In the genomic region with DNA sequence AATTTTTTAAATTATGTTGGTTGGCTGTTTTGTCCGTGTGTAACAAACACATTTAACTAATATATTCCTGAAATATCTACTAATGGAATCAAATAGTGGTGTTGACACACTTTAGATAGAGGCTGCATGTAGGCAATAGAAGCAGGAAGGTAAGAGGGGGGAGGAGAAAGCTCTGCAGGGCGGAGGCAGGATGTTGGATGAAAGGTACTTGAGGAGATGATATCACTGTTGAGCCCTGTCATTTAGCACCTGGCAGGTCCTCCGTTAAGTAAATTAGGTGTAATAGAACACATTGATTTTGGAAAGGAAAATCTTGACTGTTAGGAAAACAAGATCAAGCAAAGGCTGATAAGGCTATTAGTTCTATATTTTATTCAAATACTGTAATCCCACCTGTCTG, we compare ENCODE assay signal across 21 cellular contexts.
A peak's percentile ranks its signal among the peaks of the same experiment; 100 is the strongest.
DNase-seq lines count a peak whose midpoint lies in the region; ATAC-seq, FAIRE-seq and TF ChIP-seq lines count a peak whose summit lies in the region.
"Had no signal": no experiment of that assay in that cellular context is flagged by ENCODE, and none has a peak within 500 bp of the region (broad histone marks: within the 10 kb centered on the region; RNA-seq: fewer than 3 reads in every experiment).

No MANE protein-coding gene starts in this region.

- no peaks in the 10 kb centered on the region for H3K27me3 ChIP-seq in bronchial epithelial cell (ENCODE audit: control insufficient read depth, insufficient read depth, low read length)
- H3K27me3 ChIP-seq: BLaER1 had no signal

- H3K4me3 ChIP-seq in bronchial epithelial cell (ENCODE audit: low read depth, low read length), result no peak overlapping the region
- H3K4me3 ChIP-seq: BLaER1, GM23248 had no signal

- DNase-seq in DMS153 (lab: John Stamatoyannopoulos, UW) (peak; percentile 75), NCI-H1436 (lab: John Stamatoyannopoulos, UW) (peak; percentile 67), NCI-H510A treated with DMSO at 0.1 percent for 48 hours (lab: John Stamatoyannopoulos, UW) (peak; percentile 49), bronchial epithelial cell (ENCODE audit: low read depth) (peak; percentile 31), Calu3 (no peak)
- no peak for DNase-seq in activated CD8-positive, alpha-beta memory T cell treated with anti-CD3 and anti-CD28 coated beads, Interleukin-2, amount 10 ng/mL, durations not matched to agents 7 days and 5 days
- DNase-seq: CD8-positive, alpha-beta T cell; GDM1; GM23248; HCEC 1CT; Karpas-422; NCI-H1048; NCI-H187; NCI-H524; OCI-M1; Right ventricle myocardium superior; SW 1271; T-helper 2 cell had no signal

- peaks cover 3% of the 10 kb centered on the region for H3K9me3 Mint-ChIP-seq in activated CD8-positive, alpha-beta memory T cell treated with anti-CD3 and anti-CD28 coated beads, Interleukin-2, amount 10 ng/mL, durations not matched to agents 7 days and 5 days (ENCODE audit: low read depth)
- H3K9me3 Mint-ChIP-seq in Calu3 (ENCODE audit: low read depth, unreplicated experiment), result no peaks in the 10 kb centered on the region

- intact Hi-C loops in Calu3 (cut with micrococcal nuclease; ENCODE audit: unreplicated experiment), result no loop called here

- H3K4me3 Mint-ChIP-seq in activated CD8-positive, alpha-beta memory T cell treated with anti-CD3 and anti-CD28 coated beads, Interleukin-2, amount 10 ng/mL, durations not matched to agents 7 days and 5 days, result no peak overlapping the region
- H3K4me3 Mint-ChIP-seq in Calu3 (ENCODE audit: low read depth, unreplicated experiment), result no peak overlapping the region
- H3K4me3 Mint-ChIP-seq: CD8-positive, alpha-beta T cell; IgD-negative memory B cell had no signal

- ATAC-seq in HG02763 (IDR thresholded peaks at IDR 0.05; ENCODE audit: unreplicated experiment), result no peak
- ATAC-seq in activated CD8-positive, alpha-beta memory T cell treated with anti-CD3 and anti-CD28 coated beads, Interleukin-2, amount 10 ng/mL, durations not matched to agents 7 days and 5 days, result no peak
- ATAC-seq: CD8-positive, alpha-beta T cell had no signal

- H3K4me1 Mint-ChIP-seq in activated CD8-positive, alpha-beta memory T cell treated with anti-CD3 and anti-CD28 coated beads, Interleukin-2, amount 10 ng/mL, durations not matched to agents 7 days and 5 days, result no peaks in the 10 kb centered on the region
- no peaks in the 10 kb centered on the region for H3K4me1 Mint-ChIP-seq in Calu3 (ENCODE audit: low read depth, unreplicated experiment)
- H3K4me1 Mint-ChIP-seq: IgD-negative memory B cell had no signal

- no peak overlapping the region for H3K27ac Mint-ChIP-seq in activated CD8-positive, alpha-beta memory T cell treated with anti-CD3 and anti-CD28 coated beads, Interleukin-2, amount 10 ng/mL, durations not matched to agents 7 days and 5 days
- H3K27ac Mint-ChIP-seq in Calu3 (ENCODE audit: unreplicated experiment), result no peak overlapping the region
- H3K27ac Mint-ChIP-seq: CD8-positive, alpha-beta T cell; IgD-negative memory B cell had no signal

- H3K27me3 Mint-ChIP-seq in activated CD8-positive, alpha-beta memory T cell treated with anti-CD3 and anti-CD28 coated beads, Interleukin-2, amount 10 ng/mL, durations not matched to agents 7 days and 5 days, result no peaks in the 10 kb centered on the region
- H3K27me3 Mint-ChIP-seq in Calu3 (ENCODE audit: unreplicated experiment), result peaks cover 13% of the 10 kb centered on the region
- H3K27me3 Mint-ChIP-seq: IgD-negative memory B cell had no signal

- CTCF ChIA-PET in activated CD8-positive, alpha-beta memory T cell treated with anti-CD3 and anti-CD28 coated beads, Interleukin-2, amount 10 ng/mL, durations not matched to agents 7 days and 5 days (lab: Charles Lee), result no interaction called here
- CTCF ChIA-PET in Calu3 (lab: Charles Lee), result no interaction called here

- TF ChIP-seq CTCF in bronchial epithelial cell (IDR thresholded peaks at IDR 0.05; ENCODE audit: insufficient read depth, low read length, severe bottlenecking) (no peak), Calu3 (IDR thresholded peaks at IDR 0.05; ENCODE audit: unreplicated experiment) (no peak)

- BruUV-seq in Calu3 (replicated peaks; lab: Mats Ljungman, UMichigan), result no TSS peak

- no peak for FAIRE-seq in bronchial epithelial cell (lab: Jason Lieb, UNC)

- no peaks in the 10 kb centered on the region for H3K36me3 Mint-ChIP-seq in activated CD8-positive, alpha-beta memory T cell treated with anti-CD3 and anti-CD28 coated beads, Interleukin-2, amount 10 ng/mL, durations not matched to agents 7 days and 5 days
- H3K36me3 Mint-ChIP-seq in Calu3 (ENCODE audit: insufficient read depth, unreplicated experiment), result no peaks in the 10 kb centered on the region
- H3K36me3 Mint-ChIP-seq: CD8-positive, alpha-beta T cell; IgD-negative memory B cell had no signal

- H3K36me3 ChIP-seq in bronchial epithelial cell (ENCODE audit: control insufficient read depth, insufficient read depth, low read length), result no peaks in the 10 kb centered on the region
- H3K36me3 ChIP-seq: BLaER1 had no signal

Comparison
In these comparisons a context has a peak if more than half of its experiments do, and no peak if none do; other contexts are left out.
1. DNase-seq: peak in DMS153 (single experiment), NCI-H1436 (single experiment), NCI-H510A treated with DMSO at 0.1 percent for 48 hours (single experiment) and bronchial epithelial cell (single experiment); none in activated CD8-positive, alpha-beta memory T cell treated with anti-CD3 and anti-CD28 coated beads, Interleukin-2, amount 10 ng/mL, durations not matched to agents 7 days and 5 days (single experiment) and Calu3 (single experiment).